1 cellular context compared by ENCODE assay signal in the genomic region with DNA sequence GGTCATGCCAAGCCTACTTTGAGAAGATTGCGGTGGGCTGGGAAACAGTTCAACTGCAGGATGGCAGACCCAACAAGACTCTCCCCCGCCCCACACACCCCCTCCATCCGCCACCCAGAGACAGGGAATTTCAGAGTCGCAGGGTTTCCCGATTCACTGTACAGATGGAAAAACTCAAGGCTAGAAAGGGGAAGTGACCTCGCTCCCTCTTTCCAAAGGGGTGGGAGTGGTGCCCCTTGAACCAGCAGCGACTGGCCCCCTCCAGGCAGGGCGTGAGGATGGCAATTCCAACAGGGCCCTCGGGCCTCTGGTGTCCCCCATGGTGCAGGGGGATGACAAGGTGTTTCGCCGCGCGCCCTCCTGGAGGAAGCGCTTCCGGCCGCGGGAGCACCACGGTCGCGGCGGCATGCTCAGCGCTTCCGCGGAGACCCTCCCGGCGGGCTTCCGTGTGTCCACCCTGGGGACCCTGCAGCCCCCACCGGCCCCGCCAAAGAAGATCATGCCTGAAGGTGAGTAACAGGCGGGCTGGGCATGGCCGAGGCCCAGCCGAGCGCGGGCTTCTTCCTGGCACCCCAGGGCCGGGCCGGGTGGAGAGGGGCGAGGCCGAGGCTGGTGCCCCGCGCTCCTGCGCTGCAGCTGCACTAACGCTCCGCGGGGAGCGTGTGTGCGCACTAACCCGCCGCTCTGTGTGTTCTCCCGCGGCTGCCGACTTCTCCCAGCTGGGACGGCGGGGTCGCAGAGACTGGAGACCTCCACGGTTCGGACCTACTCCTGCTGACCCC.
TF ChIP-seq lines count a peak whose summit lies in the region.

No MANE protein-coding gene starts in this region.

TF ChIP-seq in K562, 482 proteins besides CTCF, POLR2A, EP300 and RAD21:
- TF ChIP-seq, protein P1, sequence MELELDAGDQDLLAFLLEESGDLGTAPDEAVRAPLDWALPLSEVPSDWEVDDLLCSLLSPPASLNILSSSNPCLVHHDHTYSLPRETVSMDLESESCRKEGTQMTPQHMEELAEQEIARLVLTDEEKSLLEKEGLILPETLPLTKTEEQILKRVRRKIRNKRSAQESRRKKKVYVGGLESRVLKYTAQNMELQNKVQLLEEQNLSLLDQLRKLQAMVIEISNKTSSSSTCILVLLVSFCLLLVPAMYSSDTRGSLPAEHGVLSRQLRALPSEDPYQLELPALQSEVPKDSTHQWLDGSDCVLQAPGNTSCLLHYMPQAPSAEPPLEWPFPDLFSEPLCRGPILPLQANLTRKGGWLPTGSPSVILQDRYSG (tag; conservative IDR thresholded peaks at IDR 0.05; ENCODE audit: low read depth), result no peak
- peak; percentile 84 for TF ChIP-seq SPI1 (IDR thresholded peaks at IDR 0.05; ENCODE audit: borderline replicate concordance, low read depth, low read length)
TF ChIP-seq in K562: peak in this region for 1.
